In genomic region chr11:6742260-6742659, GRCh38 we compare ENCODE assay signal across 20 cellular contexts. TPM values are rescaled to one million over a fixed set of nuclear protein-coding genes. Genes with fewer than 3 reads are reported as not detected.
DNase-seq lines count a peak whose midpoint lies in the region; ATAC-seq and TF ChIP-seq lines count a peak whose summit lies in the region.
"Had no signal": no experiment of that assay in that cellular context is flagged by ENCODE, and none has a peak within 500 bp of the region (broad histone marks: within the 10 kb centered on the region; RNA-seq: fewer than 3 reads in every experiment).

No MANE protein-coding gene starts in this region.

- peaks cover 53% of the 10 kb centered on the region for H3K4me1 Mint-ChIP-seq in activated CD4-positive, alpha-beta T cell treated with anti-CD3 and anti-CD28 coated beads, Interleukin-2, amount 10 ng/mL, durations not matched to agents 24 days and 14 days
- H3K4me1 Mint-ChIP-seq in activated T-cell treated with anti-CD3 and anti-CD28 coated beads, Interleukin-2, amount 50 U/mL, for 72 hours (ENCODE audit: low read depth), result peaks cover 35% of the 10 kb centered on the region
- H3K4me1 Mint-ChIP-seq: endodermal cell had no signal

- TF ChIP-seq CTCF in GM12865 (IDR thresholded peaks at IDR 0.05; ENCODE audit: insufficient read depth, low read depth, low read length, missing control alignments), result no peak

- H3K9me3 Mint-ChIP-seq in activated CD4-positive, alpha-beta T cell treated with anti-CD3 and anti-CD28 coated beads, Interleukin-2, amount 10 ng/mL, durations not matched to agents 24 days and 14 days, result no peaks in the 10 kb centered on the region
- H3K9me3 Mint-ChIP-seq in activated T-cell treated with anti-CD3 and anti-CD28 coated beads, Interleukin-2, amount 50 U/mL, for 72 hours, result no peaks in the 10 kb centered on the region
- H3K9me3 Mint-ChIP-seq: endodermal cell had no signal

- H3K27me3 Mint-ChIP-seq in activated CD4-positive, alpha-beta T cell treated with anti-CD3 and anti-CD28 coated beads, Interleukin-2, amount 10 ng/mL, durations not matched to agents 24 days and 14 days, result no peaks in the 10 kb centered on the region
- no peaks in the 10 kb centered on the region for H3K27me3 Mint-ChIP-seq in activated T-cell treated with anti-CD3 and anti-CD28 coated beads, Interleukin-2, amount 50 U/mL, for 72 hours (ENCODE audit: low read depth)

- DNase-seq in activated CD4-positive, alpha-beta T cell treated with anti-CD3 and anti-CD28 coated beads, Interleukin-2, amount 10 ng/mL, durations not matched to agents 24 days and 14 days, result peak; percentile 72
- DNase-seq in activated CD4-positive, alpha-beta T cell treated with anti-CD3 and anti-CD28 coated beads for 4 hours, result no peak
- DNase-seq in GM12865 (ENCODE audit: low read depth), result no peak
- DNase-seq in activated T-cell treated with anti-CD3 and anti-CD28 coated beads, Interleukin-2, amount 50 U/mL, for 72 hours, result peak; percentile 20 to 43
- peak; percentile 33 for DNase-seq in renal cortical epithelial cell (ENCODE audit: low read depth)
- DNase-seq in superior temporal gyrus (ENCODE audit: extremely low spot score), result no peak
- no peak for DNase-seq in NOMO-1 treated with DMSO at 0.1 percent for 48 hours (lab: John Stamatoyannopoulos, UW; ENCODE audit: unreplicated experiment)
- DNase-seq: endodermal cell; heart right ventricle; NCI-H146; pancreas; stimulated activated naive CD4-positive, alpha-beta T cell; upper lobe of left lung had no signal

- peak overlapping the region; percentile 43 for H3K4me3 ChIP-seq in GM12865 (ENCODE audit: low read depth, low read length)
- H3K4me3 ChIP-seq: A549, ascending aorta, pancreas had no signal

- intact Hi-C loops in activated CD4-positive, alpha-beta T cell treated with anti-CD3 and anti-CD28 coated beads, Interleukin-2, amount 10 ng/mL, durations not matched to agents 24 days and 14 days (cut with micrococcal nuclease), result no loop called here

- peak; percentile 16 to 33 for ATAC-seq in activated T-cell treated with anti-CD3 and anti-CD28 coated beads, Interleukin-2, amount 50 U/mL, for 72 hours (replicated peaks in 1 of 2)
- ATAC-seq in HG02970 (IDR thresholded peaks at IDR 0.05; ENCODE audit: low FRiP score, unreplicated experiment), result no peak
- ATAC-seq: A549, heart right ventricle, pancreas, Right ventricle myocardium inferior had no signal

- H3K36me3 Mint-ChIP-seq in activated CD4-positive, alpha-beta T cell treated with anti-CD3 and anti-CD28 coated beads, Interleukin-2, amount 10 ng/mL, durations not matched to agents 24 days and 14 days (ENCODE audit: low read depth), result peaks cover 21% of the 10 kb centered on the region
- peaks cover 5% of the 10 kb centered on the region in 2 donors for H3K36me3 Mint-ChIP-seq in activated T-cell treated with anti-CD3 and anti-CD28 coated beads, Interleukin-2, amount 50 U/mL, for 72 hours (ENCODE audit: insufficient read depth in 2 of 2)

- no peak overlapping the region for H3K4me3 Mint-ChIP-seq in activated CD4-positive, alpha-beta T cell treated with anti-CD3 and anti-CD28 coated beads, Interleukin-2, amount 10 ng/mL, durations not matched to agents 24 days and 14 days
- no peak overlapping the region for H3K4me3 Mint-ChIP-seq in activated T-cell treated with anti-CD3 and anti-CD28 coated beads, Interleukin-2, amount 50 U/mL, for 72 hours
- H3K4me3 Mint-ChIP-seq: endodermal cell had no signal

- H3K27ac Mint-ChIP-seq in activated CD4-positive, alpha-beta T cell treated with anti-CD3 and anti-CD28 coated beads, Interleukin-2, amount 10 ng/mL, durations not matched to agents 24 days and 14 days, result peak overlapping the region; percentile 67
- H3K27ac Mint-ChIP-seq in activated T-cell treated with anti-CD3 and anti-CD28 coated beads, Interleukin-2, amount 50 U/mL, for 72 hours, result peak overlapping the region; percentile 42
- H3K27ac Mint-ChIP-seq: endodermal cell had no signal

RNA-seq across cellular contexts. Expression of gene OR2AG2, which starts 29.5 kb away (rescaled TPM):
- 0.62 and 0.70 TPM in 2 replicates for total RNA-seq in activated CD4-positive, alpha-beta T cell treated with anti-CD3 and anti-CD28 coated beads, Interleukin-2, amount 10 ng/mL, durations not matched to agents 24 days and 14 days
- total RNA-seq in activated T-cell treated with anti-CD3 and anti-CD28 coated beads, Interleukin-2, amount 50 U/mL, for 72 hours, result under 1 TPM in 1 of 2 donors, not detected in 1; 0.19 TPM
- total RNA-seq in renal cortical epithelial cell, result 0.25 and 0.35 TPM in 2 replicates
- total RNA-seq: heart right ventricle, myocyte, Right ventricle myocardium inferior had no signal

RNA-seq across cellular contexts. Expression of gene OR2AG1, which starts 40.6 kb away (rescaled TPM):
- not detected in 2 replicates for total RNA-seq in activated CD4-positive, alpha-beta T cell treated with anti-CD3 and anti-CD28 coated beads, Interleukin-2, amount 10 ng/mL, durations not matched to agents 24 days and 14 days
- total RNA-seq in activated T-cell treated with anti-CD3 and anti-CD28 coated beads, Interleukin-2, amount 50 U/mL, for 72 hours, result not detected
- total RNA-seq in renal cortical epithelial cell, result not detected in 2 replicates
- total RNA-seq: ascending aorta, cerebellum, endodermal cell, heart right ventricle, lung microvascular endothelial cell, myocyte, pancreas, Right ventricle myocardium inferior, upper lobe of left lung had no signal

RNA-seq across cellular contexts. Expression of gene OR6A2, which starts 57.2 kb away (rescaled TPM):
- total RNA-seq in activated CD4-positive, alpha-beta T cell treated with anti-CD3 and anti-CD28 coated beads, Interleukin-2, amount 10 ng/mL, durations not matched to agents 24 days and 14 days, result 0.35 and 0.50 TPM in 2 replicates
- under 1 TPM in 1 of 2 donors, not detected in 1; 0.07 TPM for total RNA-seq in activated T-cell treated with anti-CD3 and anti-CD28 coated beads, Interleukin-2, amount 50 U/mL, for 72 hours
- total RNA-seq in renal cortical epithelial cell, result 0.50 TPM in 1 of 2 replicates, not detected in the other
- total RNA-seq: ascending aorta, heart right ventricle, myocyte, Right ventricle myocardium inferior had no signal

RNA-seq across cellular contexts. Expression of gene MRPL17, which starts 59.1 kb away (rescaled TPM):
- total RNA-seq in activated CD4-positive, alpha-beta T cell treated with anti-CD3 and anti-CD28 coated beads, Interleukin-2, amount 10 ng/mL, durations not matched to agents 24 days and 14 days, result 135 and 146 TPM in 2 replicates
- 10 to 100 TPM; 38.2 to 39.8 TPM for total RNA-seq in activated T-cell treated with anti-CD3 and anti-CD28 coated beads, Interleukin-2, amount 50 U/mL, for 72 hours
- 27.2 and 49.8 TPM in 2 replicates for total RNA-seq in renal cortical epithelial cell

Comparison
In these comparisons a context has a peak if more than half of its experiments do, and no peak if none do; other contexts are left out.
1. DNase-seq: peak in activated CD4-positive, alpha-beta T cell treated with anti-CD3 and anti-CD28 coated beads, Interleukin-2, amount 10 ng/mL, durations not matched to agents 24 days and 14 days (single experiment), activated T-cell treated with anti-CD3 and anti-CD28 coated beads, Interleukin-2, amount 50 U/mL, for 72 hours (2 of 2) and renal cortical epithelial cell (single experiment); none in activated CD4-positive, alpha-beta T cell treated with anti-CD3 and anti-CD28 coated beads for 4 hours (0 of 2), GM12865 (single experiment), superior temporal gyrus (single experiment) and NOMO-1 treated with DMSO at 0.1 percent for 48 hours (single experiment).